In genomic region chr14:100155049-100155621, GRCh38 we compare ENCODE assay signal across 8 cellular contexts. TPM values are rescaled to one million over a fixed set of nuclear protein-coding genes. Genes with fewer than 3 reads are reported as not detected.
DNase-seq lines count a peak whose midpoint lies in the region; ATAC-seq, FAIRE-seq and TF ChIP-seq lines count a peak whose summit lies in the region.

No MANE protein-coding gene starts in this region.

- TF ChIP-seq POLR2A in HepG2 (IDR thresholded peaks at IDR 0.05; ENCODE audit: insufficient read depth in 1 of 2, low read depth in 2 of 2, low read length in 2 of 2) = no peak

- no TSS peak for BruUV-seq in HepG2 (replicated peaks; lab: Mats Ljungman, UMichigan)

- TF ChIP-seq CTCF in astrocyte (IDR thresholded peaks at IDR 0.05; ENCODE audit: insufficient read depth, low read depth, low read length) (peak; percentile 36), HepG2 (CRISPR knock-in tag; IDR thresholded peaks at IDR 0.05) (peak; percentile 87)

- no peak overlapping the region for H3K4me3 Mint-ChIP-seq in astrocyte (ENCODE audit: unreplicated experiment)

- peak; percentile 56 for ATAC-seq in HepG2

- TF ChIP-seq EP300 in Ishikawa (IDR thresholded peaks at IDR 0.05; ENCODE audit: borderline replicate concordance) (no peak), HepG2 (IDR thresholded peaks at IDR 0.05; ENCODE audit: low read depth in 2 of 2, low read length in 2 of 2) (no peak), HepG2 (CRISPR knock-in tag; IDR thresholded peaks at IDR 0.05; ENCODE audit: borderline replicate concordance) (no peak)

- TF ChIP-seq RAD21 in Ishikawa (IDR thresholded peaks at IDR 0.05; ENCODE audit: low read depth) (peak; percentile 55), HepG2 (CRISPR knock-in tag; IDR thresholded peaks at IDR 0.05) (peak; percentile 78)

- H3K27me3 Mint-ChIP-seq in astrocyte (ENCODE audit: low read depth, unreplicated experiment) = peaks cover 37% of the 10 kb centered on the region

- peaks cover 13% of the 10 kb centered on the region for H3K27me3 ChIP-seq in astrocyte (ENCODE audit: insufficient read depth, low read length)
- H3K27me3 ChIP-seq in HepG2 (ENCODE audit: control insufficient read depth in 1 of 2, insufficient read depth in 2 of 2, low read length in 2 of 2) = peaks cover 6 to 24% of the 10 kb centered on the region in 2 experiments

- no peaks in the 10 kb centered on the region for H3K36me3 ChIP-seq in astrocyte (ENCODE audit: insufficient read depth, low read length)
- no peaks in the 10 kb centered on the region for H3K36me3 ChIP-seq in HepG2 (replicated peaks in 1 of 2; ENCODE audit: control insufficient read depth in 1 of 2, insufficient read depth in 2 of 2, low read length in 2 of 2)

- CTCF ChIA-PET in HepG2 (lab: Yijun Ruan, JAX; ENCODE audit: low intra/inter-chr PET ratio, low total read pairs) = interaction anchor here (0.8 to 3.2 kb wide), 2 partner anchors 14 to 38 kb away, joined by 3 to 11 read pairs; no protein-coding TSS in a partner anchor

- H3K4me1 ChIP-seq in astrocyte (ENCODE audit: insufficient read depth, low read length) (peaks cover 2% of the 10 kb centered on the region), HepG2 (ENCODE audit: insufficient read depth, low read length) (peaks cover 39% of the 10 kb centered on the region)

- no peaks in the 10 kb centered on the region for H3K79me2 ChIP-seq in astrocyte (ENCODE audit: insufficient read depth, low read length)
- H3K79me2 ChIP-seq in HepG2 (ENCODE audit: insufficient read depth, low read length) = no peaks in the 10 kb centered on the region

- H3K4me3 ChIP-seq in astrocyte (ENCODE audit: insufficient read depth, low read depth, low read length) (no peak overlapping the region), HepG2 (replicated peaks in 1 of 3; ENCODE audit: insufficient read depth in 1 of 3, low read depth in 2 of 3, low read length in 3 of 3) (peak overlapping the region in 1 of 3 experiments; percentile 49; a peak in 1 of 6 replicates)

- POLR2A ChIA-PET in HepG2 (lab: Yijun Ruan, JAX) = interaction anchor here (0.9 to 2.6 kb wide), 5 partner anchors 10 to 38 kb away, joined by 3 to 33 read pairs (median 5); no protein-coding TSS in a partner anchor

- H3K4me1 Mint-ChIP-seq in astrocyte (ENCODE audit: low read depth, unreplicated experiment) = no peaks in the 10 kb centered on the region

- DNase-seq in NCI-H345 (lab: John Stamatoyannopoulos, UW) (peak; percentile 28), NCI-H345 treated with DMSO at 0.1 percent for 48 hours (lab: John Stamatoyannopoulos, UW; ENCODE audit: unreplicated experiment) (no peak), astrocyte (ENCODE audit: low read depth) (no peak), HepG2 (ENCODE audit: low spot score) (peak; percentile 46), T-helper 9 cell (no peak), cerebellar nuclear complex (lab: John Stamatoyannopoulos, UW) (no peak)
- DNase-seq in stimulated activated naive CD4-positive, alpha-beta T cell treated with Interleukin-2 at 50 U/mL for 16 hours (lab: John Stamatoyannopoulos, UW) = no peak

- no peaks in the 10 kb centered on the region for H3K36me3 Mint-ChIP-seq in astrocyte (ENCODE audit: low read depth, unreplicated experiment)

- no peak overlapping the region for H3K27ac ChIP-seq in astrocyte (ENCODE audit: low read depth, low read length)
- H3K27ac ChIP-seq in HepG2 (ENCODE audit: extremely low read length, insufficient read depth, low read length) = no peak overlapping the region

- no peak for FAIRE-seq in astrocyte (lab: Jason Lieb, UNC)
- peak; percentile 82 for FAIRE-seq in HepG2 (lab: Jason Lieb, UNC)

- H4K20me1 ChIP-seq in astrocyte (ENCODE audit: insufficient read depth, low read length) (no peaks in the 10 kb centered on the region), HepG2 (ENCODE audit: insufficient read depth, low read length) (no peaks in the 10 kb centered on the region)

- 47% methylated on average over 8 of the region's 8 CpGs for WGBS in HepG2 (ENCODE audit: low lambda C conversion rate)

- H3K4me2 ChIP-seq in astrocyte (ENCODE audit: low read length) = no peak overlapping the region
- peak overlapping the region; percentile 56 for H3K4me2 ChIP-seq in HepG2 (ENCODE audit: low read depth, low read length)

- intact Hi-C loops in HepG2 (cut with micrococcal nuclease; ENCODE audit: unreplicated experiment) = no loop called here

- no peak overlapping the region for H3K27ac Mint-ChIP-seq in astrocyte (ENCODE audit: unreplicated experiment)

- peaks cover 12% of the 10 kb centered on the region for H3K9me3 ChIP-seq in astrocyte (ENCODE audit: insufficient read depth, low read depth, low read length)
- H3K9me3 ChIP-seq in HepG2 (ENCODE audit: low read length) = peaks cover 10% of the 10 kb centered on the region

- H3K9me3 Mint-ChIP-seq in astrocyte (ENCODE audit: unreplicated experiment) = peaks cover 8% of the 10 kb centered on the region

- in situ Hi-C loops in HepG2 (cut with HindIII; ENCODE audit: extremely low pct_ligation_motif_present, low pct_unique_long_range_greater_than_20kb) = no loop called here

- H2AFZ ChIP-seq in astrocyte (ENCODE audit: low read depth, low read length) (no peak overlapping the region), HepG2 (ENCODE audit: low read length) (peak overlapping the region; percentile 39)

- H3K9ac ChIP-seq in astrocyte (ENCODE audit: low read length) = no peak overlapping the region
- no peak overlapping the region; the same call in 1 of the 2 replicates for H3K9ac ChIP-seq in HepG2 (ENCODE audit: insufficient read depth, low read depth, low read length)

TF ChIP-seq in Ishikawa, 13 proteins besides CTCF, POLR2A, EP300 and RAD21:
- TF ChIP-seq TEAD4 (IDR thresholded peaks at IDR 0.05) (no peak), MAX (IDR thresholded peaks at IDR 0.05) (0 out of 2 replicates have a peak, but pooled peaks have one; percentile 27), USF1 (IDR thresholded peaks at IDR 0.05) (peak; percentile 55), TCF12 (IDR thresholded peaks at IDR 0.05; ENCODE audit: low read depth) (0 out of 2 replicates have a peak, but pooled peaks have one; percentile 40)
TF ChIP-seq in Ishikawa: peak in this region for 3.

TF ChIP-seq in HepG2, 621 proteins besides CTCF, POLR2A, EP300 and RAD21 (continues in another document):
- TF ChIP-seq MED1 (CRISPR knock-in tag; IDR thresholded peaks at IDR 0.05) (no peak), ZBTB37 (CRISPR knock-in tag; IDR thresholded peaks at IDR 0.05) (no peak), ZNF367 (CRISPR knock-in tag; IDR thresholded peaks at IDR 0.05; ENCODE audit: borderline replicate concordance) (no peak)

RNA-seq across cellular contexts. Expression of gene DEGS2, which starts 4.3 kb away (rescaled TPM):
- total RNA-seq in astrocyte (0.07 TPM in 1 of 2 replicates, not detected in the other), HepG2 (2016; rRNA removed; fragmentation: Illumina TruSeq; extraction: Trizol) (0.09 TPM in 1 of 2 replicates, not detected in the other)
- total RNA-seq in HepG2 (2016; cell fraction: cytosol; rRNA removed; fragmentation: Illumina TruSeq; extraction: Trizol; ENCODE audit: low read depth) = 0.18 and 0.30 TPM in 2 replicates
- total RNA-seq in HepG2 (2016; cell fraction: insoluble cytoplasmic fraction; rRNA removed; fragmentation: Illumina TruSeq; extraction: Trizol) = 0.04 TPM in 2 replicates
- 0.07 and 0.19 TPM in 2 replicates for total RNA-seq in HepG2 (2016; cell fraction: membrane; rRNA removed; fragmentation: Illumina TruSeq; extraction: Trizol)
- 0.12 and 0.28 TPM in 2 replicates for total RNA-seq in HepG2 (2016; cell fraction: nucleus; rRNA removed; fragmentation: Illumina TruSeq; extraction: Trizol)
- 0.09 and 0.14 TPM in 2 replicates for polyA plus RNA-seq in HepG2 (2011; rRNA removed)
- 0.15 and 0.30 TPM in 2 replicates for polyA plus RNA-seq in HepG2 (2011; cell fraction: cytosol; rRNA removed)
- 1.6 and 2.0 TPM in 2 replicates for polyA plus RNA-seq in HepG2 (2011; cell fraction: nucleus; rRNA removed)
- 0.25 and 0.91 TPM in 2 replicates for polyA plus RNA-seq in HepG2 (2012)
- polyA plus RNA-seq in HepG2 (2016; cell fraction: cytosol; fragmentation: Illumina TruSeq; extraction: Trizol; ENCODE audit: low read depth) = not detected in 2 replicates
- 0.07 TPM in 1 of 2 replicates, not detected in the other for polyA plus RNA-seq in HepG2 (2016; cell fraction: insoluble cytoplasmic fraction; fragmentation: Illumina TruSeq; extraction: Trizol; ENCODE audit: low read depth)
- polyA plus RNA-seq in HepG2 (2016; cell fraction: membrane; fragmentation: Illumina TruSeq; extraction: Trizol; ENCODE audit: low read depth) = not detected in 2 replicates
- polyA plus RNA-seq in HepG2 (2016; cell fraction: nucleus; fragmentation: Illumina TruSeq; extraction: Trizol; ENCODE audit: insufficient read depth, low read depth) = 0.22 TPM in 1 of 2 replicates, not detected in the other
- 0.30 and 1.6 TPM in 2 replicates for polyA minus RNA-seq in HepG2 (2011; rRNA and poly(A)+ RNA removed; ENCODE audit: low replicate concordance)
- polyA minus RNA-seq in HepG2 (2011; cell fraction: cytosol; rRNA and poly(A)+ RNA removed) = 0.26 and 0.30 TPM in 2 replicates
- polyA minus RNA-seq in HepG2 (2011; cell fraction: nucleus; rRNA and poly(A)+ RNA removed) = 0.37 and 0.90 TPM in 2 replicates

Comparison
In these comparisons a context has a peak if more than half of its experiments do, and no peak if none do; other contexts are left out.
1. DNase-seq: peak in NCI-H345 (single experiment) and HepG2 (single experiment); none in NCI-H345 treated with DMSO at 0.1 percent for 48 hours (single experiment), astrocyte (single experiment), T-helper 9 cell (single experiment), stimulated activated naive CD4-positive, alpha-beta T cell treated with Interleukin-2 at 50 U/mL for 16 hours (single experiment) and cerebellar nuclear complex (0 of 2).